ENCODE assay signal across 2 cellular contexts in genomic region chr20:47748069-47748468, GRCh38.
TF ChIP-seq lines count a peak whose summit lies in the region.

No MANE protein-coding gene starts in this region.

TF ChIP-seq in GM23338, 12 proteins besides CTCF, POLR2A, EP300 and RAD21:
- TF ChIP-seq STAT1 (IDR thresholded peaks at IDR 0.05; ENCODE audit: unreplicated experiment) (no peak), ZNF114 (CRISPR knock-in tag; IDR thresholded peaks at IDR 0.05) (no peak), NANOG (IDR thresholded peaks at IDR 0.05; ENCODE audit: borderline replicate concordance) (no peak), ZNF331 (CRISPR knock-in tag; IDR thresholded peaks at IDR 0.05; ENCODE audit: low read depth) (no peak), POLR2AphosphoS5 (IDR thresholded peaks at IDR 0.05; ENCODE audit: low read depth) (no peak), REST (IDR thresholded peaks at IDR 0.05; ENCODE audit: unreplicated experiment) (no peak), ETS1 (IDR thresholded peaks at IDR 0.05) (no peak), ZNF462 (CRISPR knock-in tag; IDR thresholded peaks at IDR 0.05) (no peak), EZH2 (IDR thresholded peaks at IDR 0.05; ENCODE audit: low read depth, unreplicated experiment) (no peak), CREB1 (CRISPR knock-in tag; IDR thresholded peaks at IDR 0.05; ENCODE audit: low read depth) (no peak), EZH2phosphoT487 (IDR thresholded peaks at IDR 0.05; ENCODE audit: unreplicated experiment) (no peak), JUNB (IDR thresholded peaks at IDR 0.05; ENCODE audit: unreplicated experiment) (no peak)

TF ChIP-seq in H1, 55 proteins besides CTCF, POLR2A, EP300 and RAD21:
- TF ChIP-seq KDM1A (IDR thresholded peaks at IDR 0.05; ENCODE audit: borderline replicate concordance, low read length) (peak; percentile 56; the same call in 1 of the 2 replicates), TBP (IDR thresholded peaks at IDR 0.05; ENCODE audit: low read depth, low read length) (no peak)
